ENCODE assay signal across 12 cellular contexts in genomic region chr2:1653956-1654695, GRCh38.
DNase-seq lines count a peak whose midpoint lies in the region; ATAC-seq and TF ChIP-seq lines count a peak whose summit lies in the region.
"Had no signal": no experiment of that assay in that cellular context is flagged by ENCODE, and none has a peak within 500 bp of the region (broad histone marks: within the 10 kb centered on the region; RNA-seq: fewer than 3 reads in every experiment).

No MANE protein-coding gene starts in this region.

- in situ Hi-C loops in astrocyte of the cerebellum (cut with HindIII; ENCODE audit: low sequenced_read_pairs): no loop called here
- in situ Hi-C loops in G401 (cut with HindIII; ENCODE audit: low sequenced_read_pairs): no loop called here

- intact Hi-C loops in heart right ventricle (cut with DNase I): loop anchor here in 6 of 10 donors (1.0 to 10.0 kb wide), 5 partner anchors 62 to 93 kb away; partner anchors contain the start of gene PXDN (in 3 of the 6)

- H3K27me3 ChIP-seq in heart right ventricle: peaks cover 0 to 10% (median 0%) of the 10 kb centered on the region in 7 donors
- H3K27me3 ChIP-seq in skeletal muscle satellite cell (ENCODE audit: control insufficient read depth, insufficient read depth, low read length): no peaks in the 10 kb centered on the region
- H3K27me3 ChIP-seq: ovary had no signal

- peaks cover 0 to 47% (median 3%) of the 10 kb centered on the region in 9 donors for H3K36me3 ChIP-seq in heart right ventricle
- H3K36me3 ChIP-seq in skeletal muscle satellite cell (ENCODE audit: insufficient read depth, low read length): peaks cover 46% of the 10 kb centered on the region
- H3K36me3 ChIP-seq: ovary had no signal

- ATAC-seq in heart right ventricle (peak in 3 of 8 donors; percentile 8 to 41 (median 15)), GM18907 (IDR thresholded peaks at IDR 0.05; ENCODE audit: unreplicated experiment) (no peak), GM19324 (IDR thresholded peaks at IDR 0.05; ENCODE audit: low FRiP score, unreplicated experiment) (no peak)

- H3K9me3 ChIP-seq in heart right ventricle (no peaks in the 10 kb centered on the region), skeletal muscle satellite cell (replicated peaks; ENCODE audit: low read length) (no peaks in the 10 kb centered on the region)
- H3K9me3 ChIP-seq: ovary had no signal

- peak overlapping the region in 9 of 10 donors; percentile 40 to 88 (median 72) for H3K27ac ChIP-seq in heart right ventricle

- TF ChIP-seq CTCF in astrocyte of the cerebellum (IDR thresholded peaks at IDR 0.05; ENCODE audit: low read depth, low read length, missing control alignments): no peak
- TF ChIP-seq CTCF in heart right ventricle (IDR thresholded peaks at IDR 0.05): no peak

- WGBS in heart right ventricle, 2 donors: 77 to 84% methylated on average over 14 of the region's 14 CpGs

- H3K4me1 ChIP-seq in heart right ventricle (peaks cover 8 to 50% (median 26%) of the 10 kb centered on the region in 9 donors), skeletal muscle satellite cell (ENCODE audit: control insufficient read depth, insufficient read depth, low read length) (peaks cover 66% of the 10 kb centered on the region)

- H3K9ac ChIP-seq in skeletal muscle satellite cell (ENCODE audit: low read depth, low read length): peak overlapping the region; percentile 86

- DNase-seq in EL: peak; percentile 77
- peak; percentile 89 for DNase-seq in astrocyte of the cerebellum (ENCODE audit: low read depth)
- DNase-seq in heart right ventricle: no peak
- no peak for DNase-seq in G401 (ENCODE audit: low spot score)
- no peak for DNase-seq in HK-2 (ENCODE audit: unreplicated experiment)
- DNase-seq: central memory CD4-positive, alpha-beta T cell; GOT3; NCI-H524 had no signal

- H3K4me3 ChIP-seq in astrocyte of the cerebellum (ENCODE audit: low read depth, low read length) (no peak overlapping the region), heart right ventricle (no peak overlapping the region), skeletal muscle satellite cell (ENCODE audit: low read length) (peak overlapping the region; percentile 22)
- H3K4me3 ChIP-seq: ovary had no signal

- H3K4me2 ChIP-seq in skeletal muscle satellite cell (ENCODE audit: low read length): peak overlapping the region; percentile 67

Comparison
In these comparisons a context has a peak if more than half of its experiments do, and no peak if none do; other contexts are left out.
1. DNase-seq: peak in EL (single experiment) and astrocyte of the cerebellum (single experiment); none in heart right ventricle (0 of 2), G401 (single experiment) and HK-2 (single experiment).